Comparison of ENCODE assay signal across 16 cellular contexts in genomic region chr12:75853621-75854020, GRCh38.
DNase-seq lines count a peak whose midpoint lies in the region; ATAC-seq and TF ChIP-seq lines count a peak whose summit lies in the region.
"Had no signal": no experiment of that assay in that cellular context is flagged by ENCODE, and none has a peak within 500 bp of the region (broad histone marks: within the 10 kb centered on the region; RNA-seq: fewer than 3 reads in every experiment).

No MANE protein-coding gene starts in this region.

- no peak for ATAC-seq in GM21529 (IDR thresholded peaks at IDR 0.05; ENCODE audit: unreplicated experiment)
- ATAC-seq: right lobe of liver had no signal

- H3K9me3 ChIP-seq in BLaER1 (no peaks in the 10 kb centered on the region), Karpas-422 (ENCODE audit: low read length) (no peaks in the 10 kb centered on the region), OCI-LY7 (ENCODE audit: low read length) (no peaks in the 10 kb centered on the region)
- H3K9me3 ChIP-seq: right lobe of liver had no signal

- H3K79me2 ChIP-seq in Karpas-422 (ENCODE audit: low read length) (no peaks in the 10 kb centered on the region), OCI-LY7 (ENCODE audit: insufficient read depth, low read depth, low read length) (no peaks in the 10 kb centered on the region)

- H3K27ac ChIP-seq in BLaER1, result peak overlapping the region; percentile 77
- H3K27ac ChIP-seq in Karpas-422 (ENCODE audit: low read length), result no peak overlapping the region
- H3K27ac ChIP-seq in OCI-LY7 (ENCODE audit: low read depth, low read length, poor library complexity, severe bottlenecking), result no peak overlapping the region
- H3K27ac ChIP-seq: right lobe of liver had no signal

- intact Hi-C loops in OCI-LY7 (cut with micrococcal nuclease; ENCODE audit: unreplicated experiment), result no loop called here

- DNase-seq in Karpas-422 (no peak), OCI-LY7 (ENCODE audit: low spot score) (peak; percentile 14), fibroblast of peridontal ligament (ENCODE audit: extremely low read depth) (peak; percentile 38), HK-2 (ENCODE audit: unreplicated experiment) (no peak), DMS53 treated with DMSO at 0.1 percent for 48 hours (lab: John Stamatoyannopoulos, UW; ENCODE audit: unreplicated experiment) (no peak)
- no peak for DNase-seq in central memory CD4-positive, alpha-beta T cell
- DNase-seq: activated CD4-positive, CD25-positive, alpha-beta regulatory T cell; activated gamma-delta T cell; anterior cingulate cortex; foreskin melanocyte; right lobe of liver; stimulated activated CD4-positive, alpha-beta T cell treated with anti-CD3 and anti-CD28 coated beads, Interleukin-1b, Interleukin-23, amount 100 ng/mL, for 48 hours; substantia nigra had no signal

- H3K36me3 ChIP-seq in BLaER1 (no peaks in the 10 kb centered on the region), Karpas-422 (ENCODE audit: insufficient read depth, low read length) (no peaks in the 10 kb centered on the region), OCI-LY7 (ENCODE audit: insufficient read depth, low read length) (no peaks in the 10 kb centered on the region)
- H3K36me3 ChIP-seq: right lobe of liver had no signal

- CTCF ChIA-PET in OCI-LY7 (lab: Charles Lee; ENCODE audit: unreplicated experiment), result interaction anchor here (0.9 kb wide), 1 partner anchor 279 kb away, joined by 3 read pairs; no protein-coding TSS in a partner anchor

- no peaks in the 10 kb centered on the region for H3K27me3 ChIP-seq in BLaER1
- H3K27me3 ChIP-seq in Karpas-422 (ENCODE audit: low read length), result no peaks in the 10 kb centered on the region
- H3K27me3 ChIP-seq: right lobe of liver had no signal

- H2AFZ ChIP-seq in Karpas-422 (ENCODE audit: low read length) (0 out of 2 replicates have a peak overlapping the region, but pooled peaks have one; percentile 80), OCI-LY7 (ENCODE audit: low read length) (peak overlapping the region; percentile 30; the same call in 1 of the 2 replicates)

- POLR2A ChIA-PET in OCI-LY7 (lab: Charles Lee), result interaction anchor here (0.6 to 1.3 kb wide), 2 partner anchors 9 to 369 kb away, joined by 3 to 4 read pairs; no protein-coding TSS in a partner anchor

- no TSS peak for BruUV-seq in OCI-LY7 (replicated peaks; lab: Mats Ljungman, UMichigan)

- H3K4me3 ChIP-seq in BLaER1, result peak overlapping the region; percentile 43
- 0 out of 2 replicates have a peak overlapping the region, but pooled peaks have one; percentile 12 for H3K4me3 ChIP-seq in Karpas-422 (ENCODE audit: low read length)
- H3K4me3 ChIP-seq in OCI-LY7 (ENCODE audit: low read depth, low read length, poor library complexity, severe bottlenecking), result no peak overlapping the region
- H3K4me3 ChIP-seq: lung, right lobe of liver had no signal

- H3K9me2 ChIP-seq in Karpas-422 (replicated peaks; ENCODE audit: insufficient read depth, low read length), result no peaks in the 10 kb centered on the region
- H3K9me2 ChIP-seq in OCI-LY7 (ENCODE audit: insufficient read depth, low read length), result no peaks in the 10 kb centered on the region

- H4K20me1 ChIP-seq in BLaER1 (no peaks in the 10 kb centered on the region), Karpas-422 (ENCODE audit: insufficient read depth, low read depth, low read length) (no peaks in the 10 kb centered on the region), OCI-LY7 (ENCODE audit: insufficient read depth, low read length) (no peaks in the 10 kb centered on the region)

- H3K4me1 ChIP-seq in BLaER1 (peaks cover 52% of the 10 kb centered on the region), Karpas-422 (ENCODE audit: low read length) (peaks cover 22% of the 10 kb centered on the region), OCI-LY7 (ENCODE audit: insufficient read depth, low read length, poor library complexity, severe bottlenecking) (peaks cover 11% of the 10 kb centered on the region)
- H3K4me1 ChIP-seq: right lobe of liver had no signal

- H3K9ac ChIP-seq in BLaER1 (peak overlapping the region; percentile 68; the same call in 1 of the 2 replicates), Karpas-422 (ENCODE audit: low read length) (0 out of 2 replicates have a peak overlapping the region, but pooled peaks have one; percentile 3)

- H3K4me2 ChIP-seq in BLaER1, result peak overlapping the region; percentile 79
- H3K4me2 ChIP-seq in Karpas-422 (ENCODE audit: low read depth, low read length, poor library complexity, severe bottlenecking), result peak overlapping the region; percentile 49
- peak overlapping the region; percentile 46 for H3K4me2 ChIP-seq in OCI-LY7 (ENCODE audit: low read length)

- no peak for TF ChIP-seq CTCF in OCI-LY7 (conservative IDR thresholded peaks at IDR 0.05; ENCODE audit: low read length)

Comparison
In these comparisons a context has a peak if more than half of its experiments do, and no peak if none do; other contexts are left out.
1. DNase-seq: peak in OCI-LY7 (single experiment) and fibroblast of peridontal ligament (single experiment); none in Karpas-422 (single experiment), HK-2 (single experiment), central memory CD4-positive, alpha-beta T cell (single experiment) and DMS53 treated with DMSO at 0.1 percent for 48 hours (single experiment).
2. Peak in every context shown above with its lines, with median percentiles within 50 percentile points of each other: H3K4me2 ChIP-seq.